16 cellular contexts compared by ENCODE assay signal in the genomic region with DNA sequence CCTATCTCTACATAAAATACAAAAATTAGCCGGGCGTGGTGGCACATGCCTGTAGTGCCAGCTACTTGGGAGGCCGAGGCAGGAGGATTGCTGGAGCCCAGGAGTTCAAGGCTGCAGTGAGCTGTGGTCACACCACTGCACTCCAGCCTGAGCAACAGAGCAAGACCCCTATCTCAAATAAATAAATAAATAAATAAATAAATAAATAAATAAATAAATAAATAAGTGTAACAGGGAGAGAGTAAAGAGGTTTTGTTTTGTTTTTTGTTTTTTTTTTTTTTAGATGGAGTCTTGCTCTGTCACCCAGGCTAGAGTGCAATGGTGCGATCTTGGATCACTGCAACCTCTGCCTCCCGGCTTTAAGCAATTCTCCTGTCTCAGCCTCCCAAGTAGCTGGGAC. TPM values are rescaled to one million over a fixed set of nuclear protein-coding genes. Genes with fewer than 3 reads are reported as not detected.
"Had no signal": no experiment of that assay in that cellular context is flagged by ENCODE, and none has a peak within 500 bp of the region (broad histone marks: within the 10 kb centered on the region; RNA-seq: fewer than 3 reads in every experiment).

No MANE protein-coding gene starts in this region.

RNA-seq across cellular contexts. Expression of a gene that starts 20.6 kb away (rescaled TPM):
- total RNA-seq: activated naive CD4-positive, alpha-beta T cell treated with anti-CD3 and anti-CD28 coated beads for 36 hours; activated naive CD4-positive, alpha-beta T cell treated with anti-CD3 and anti-CD28 coated beads, Interleukin-2, amount 50 U/mL, for 72 hours; activated naive CD8-positive, alpha-beta T cell treated with anti-CD3 and anti-CD28 coated beads for 36 hours; activated naive CD8-positive, alpha-beta T cell treated with anti-CD3 and anti-CD28 coated beads, Interleukin-2, amount 10 ng/mL, durations not matched to agents 7 days and 5 days; activated T-cell treated with anti-CD3 and anti-CD28 coated beads, Interleukin-2, amount 50 U/mL, for 4 hours; activated T-helper 1 cell treated with anti-CD3 and anti-CD28 coated beads, Interleukin-12 subunit alpha, Interleukin-12 subunit beta, Interleukin-2, Interleukin-4 antibody, amounts not matched to agents 30 ng/mL and 10 ng/mL and 1 ng/mL, durations not matched to agents 14 hours and 24 hours and 36 hours; activated T-helper 17 cell treated with anti-CD3 and anti-CD28 coated beads, Interleukin-2, amount 50 U/mL, for 72 hours; ascending aorta; astrocyte; body of pancreas; bronchial epithelial cell; cardiac muscle cell; cerebellum; chondrocyte had no signal
- polyA plus RNA-seq: cardiac muscle cell had no signal

RNA-seq across cellular contexts. Expression of a gene that starts 21.0 kb away (rescaled TPM):
- total RNA-seq: activated naive CD4-positive, alpha-beta T cell treated with anti-CD3 and anti-CD28 coated beads for 36 hours; activated naive CD4-positive, alpha-beta T cell treated with anti-CD3 and anti-CD28 coated beads, Interleukin-2, amount 50 U/mL, for 72 hours; activated naive CD8-positive, alpha-beta T cell treated with anti-CD3 and anti-CD28 coated beads for 36 hours; activated naive CD8-positive, alpha-beta T cell treated with anti-CD3 and anti-CD28 coated beads, Interleukin-2, amount 10 ng/mL, durations not matched to agents 7 days and 5 days; activated T-cell treated with anti-CD3 and anti-CD28 coated beads, Interleukin-2, amount 50 U/mL, for 4 hours; activated T-helper 1 cell treated with anti-CD3 and anti-CD28 coated beads, Interleukin-12 subunit alpha, Interleukin-12 subunit beta, Interleukin-2, Interleukin-4 antibody, amounts not matched to agents 30 ng/mL and 10 ng/mL and 1 ng/mL, durations not matched to agents 14 hours and 24 hours and 36 hours; activated T-helper 17 cell treated with anti-CD3 and anti-CD28 coated beads, Interleukin-2, amount 50 U/mL, for 72 hours; activated T-helper 2 cell treated with anti-CD3 and anti-CD28 coated beads, Interferon-gamma antibody, Interleukin-2, Interleukin-4, amounts not matched to agents 10 μg/mL and 5 μg/mL and 100 μg/mL, durations not matched to agents 14 hours and 24 hours and 36 hours; ascending aorta; astrocyte; body of pancreas; bronchial epithelial cell; cardiac muscle cell; cardiac septum; cerebellum; chondrocyte had no signal
- polyA plus RNA-seq: cardiac muscle cell had no signal
